Comparison of ENCODE assay signal across 29 cellular contexts in genomic region chr6:149414009-149414408, GRCh38. TPM values are rescaled to one million over a fixed set of nuclear protein-coding genes. Genes with fewer than 3 reads are reported as not detected.
"Had no signal": no experiment of that assay in that cellular context is flagged by ENCODE, and none has a peak within 500 bp of the region (broad histone marks: within the 10 kb centered on the region; RNA-seq: fewer than 3 reads in every experiment).

No MANE protein-coding gene starts in this region.

- H3K27ac ChIP-seq: body of pancreas, gastrocnemius medialis, right atrium auricular region, SJSA1, thoracic aorta, VCaP had no signal

- H3K4me1 ChIP-seq: body of pancreas, SJSA1 had no signal

- H3K4me3 ChIP-seq: body of pancreas, gastrocnemius medialis, right atrium auricular region, SJSA1, thoracic aorta had no signal

- H3K4me1 Mint-ChIP-seq: mesothelial cell of epicardium had no signal

- ATAC-seq: activated T-cell treated with anti-CD3 and anti-CD28 coated beads, Interleukin-2, amount 50 U/mL, for 72 hours; body of pancreas; effector memory CD8-positive, alpha-beta T cell; gastrocnemius medialis; left cardiac atrium; natural killer cell treated with Interleukin-12 subunit alpha and Interleukin-12 subunit beta and Interleukin-15 and Interleukin-18, amount 100 ng/mL, for 72 hours; stimulated activated naive CD8-positive, alpha-beta T cell treated with anti-CD3 and anti-CD28 coated beads, Interleukin-15, Interleukin-2, amounts not matched to agents 100 U/mL and 50 U/mL, for 24 hours had no signal

- H3K4me3 Mint-ChIP-seq: activated naive CD4-positive, alpha-beta T cell treated with anti-CD3 and anti-CD28 coated beads for 36 hours; activated T-cell treated with anti-CD3 and anti-CD28 coated beads, Interleukin-2, amount 50 U/mL, for 72 hours; effector memory CD8-positive, alpha-beta T cell; mesothelial cell of epicardium; natural killer cell treated with Interleukin-12 subunit alpha and Interleukin-12 subunit beta and Interleukin-15 and Interleukin-18, amount 100 ng/mL, for 72 hours had no signal

- H3K36me3 ChIP-seq: right atrium auricular region had no signal

- FAIRE-seq: colon, islet of Langerhans, TTC549 had no signal

- H3K9me3 ChIP-seq: body of pancreas, gastrocnemius medialis, right atrium auricular region, SJSA1, thoracic aorta had no signal

- H3K27me3 Mint-ChIP-seq: effector memory CD8-positive, alpha-beta T cell; natural killer cell treated with Interleukin-12 subunit alpha and Interleukin-12 subunit beta and Interleukin-15 and Interleukin-18, amount 100 ng/mL, for 72 hours had no signal

- H3K27me3 ChIP-seq: body of pancreas, gastrocnemius medialis, right atrium auricular region, SJSA1 had no signal

- H3K9me3 Mint-ChIP-seq: effector memory CD8-positive, alpha-beta T cell had no signal

- H3K27ac Mint-ChIP-seq: activated naive CD4-positive, alpha-beta T cell treated with anti-CD3 and anti-CD28 coated beads for 36 hours; effector memory CD8-positive, alpha-beta T cell; mesothelial cell of epicardium; natural killer cell treated with Interleukin-12 subunit alpha and Interleukin-12 subunit beta and Interleukin-15 and Interleukin-18, amount 100 ng/mL, for 72 hours had no signal

- DNase-seq: activated CD4-positive, alpha-beta T cell treated with anti-CD3 and anti-CD28 coated beads, Interleukin-2, amount 50 U/mL, for 1 hour; activated CD4-positive, CD25-positive, alpha-beta regulatory T cell treated with anti-CD3 and anti-CD28 coated beads, Interleukin-2, amount 50 U/mL, for 72 hours; activated effector memory CD4-positive, alpha-beta T cell treated with Interleukin-2 at 50 U/mL for 16 hours; activated naive CD4-positive, alpha-beta T cell treated with anti-CD3 and anti-CD28 coated beads for 36 hours; activated T-cell treated with anti-CD3 and anti-CD28 coated beads for 4 hours; activated T-cell treated with anti-CD3 and anti-CD28 coated beads, Interleukin-2, amount 50 U/mL, for 72 hours; aorta; body of pancreas; effector memory CD8-positive, alpha-beta T cell; erythroblast; gastrocnemius medialis; glutamatergic neuron; left cardiac atrium; mammary epithelial cell; stimulated activated CD4-positive, alpha-beta T cell treated with anti-CD3 and anti-CD28 coated beads, Interleukin-15, amount 100 ng/mL, for 24 hours; stimulated activated naive CD8-positive, alpha-beta T cell treated with anti-CD3 and anti-CD28 coated beads, Interleukin-15, Interleukin-2, amounts not matched to agents 100 U/mL and 50 U/mL, for 24 hours; T-helper 1 cell; T-helper 9 cell; trophoblast cell had no signal

RNA-seq across cellular contexts. Expression of gene SUMO4, which starts 13.9 kb away (rescaled TPM):
- polyA plus RNA-seq: adipose tissue had no signal
